8 cellular contexts compared by ENCODE assay signal in the genomic region with DNA sequence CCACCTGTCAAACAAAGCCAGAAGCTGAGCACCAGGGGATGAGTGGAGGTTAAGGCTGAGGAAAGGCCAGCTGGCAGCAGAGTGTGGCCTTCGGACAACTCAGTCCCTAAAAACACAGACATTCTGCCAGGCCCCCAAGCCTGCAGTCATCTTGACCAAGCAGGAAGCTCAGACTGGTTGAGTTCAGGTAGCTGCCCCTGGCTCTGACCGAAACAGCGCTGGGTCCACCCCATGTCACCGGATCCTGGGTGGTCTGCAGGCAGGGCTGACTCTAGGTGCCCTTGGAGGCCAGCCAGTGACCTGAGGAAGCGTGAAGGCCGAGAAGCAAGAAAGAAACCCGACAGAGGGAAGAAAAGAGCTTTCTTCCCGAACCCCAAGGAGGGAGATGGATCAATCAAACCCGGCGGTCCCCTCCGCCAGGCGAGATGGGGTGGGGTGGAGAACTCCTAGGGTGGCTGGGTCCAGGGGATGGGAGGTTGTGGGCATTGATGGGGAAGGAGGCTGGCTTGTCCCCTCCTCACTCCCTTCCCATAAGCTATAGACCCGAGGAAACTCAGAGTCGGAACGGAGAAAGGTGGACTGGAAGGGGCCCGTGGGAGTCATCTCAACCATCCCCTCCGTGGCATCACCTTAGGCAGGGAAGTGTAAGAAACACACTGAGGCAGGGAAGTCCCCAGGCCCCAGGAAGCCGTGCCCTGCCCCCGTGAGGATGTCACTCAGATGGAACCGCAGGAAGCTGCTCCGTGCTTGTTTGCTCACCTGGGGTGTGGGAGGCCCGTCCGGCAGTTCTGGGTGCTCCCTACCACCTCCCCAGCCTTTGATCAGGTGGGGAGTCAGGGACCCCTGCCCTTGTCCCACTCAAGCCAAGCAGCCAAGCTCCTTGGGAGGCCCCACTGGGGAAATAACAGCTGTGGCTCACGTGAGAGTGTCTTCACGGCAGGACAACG. TPM values are rescaled to one million over a fixed set of nuclear protein-coding genes. Genes with fewer than 3 reads are reported as not detected.
A peak's percentile ranks its signal among the peaks of the same experiment; 100 is the strongest.
DNase-seq lines count a peak whose midpoint lies in the region; ATAC-seq and TF ChIP-seq lines count a peak whose summit lies in the region.

No MANE protein-coding gene starts in this region.

- H3K27me3 Mint-ChIP-seq in activated CD4-positive, alpha-beta T cell treated with anti-CD3 and anti-CD28 coated beads, Interleukin-2, amount 10 ng/mL, durations not matched to agents 24 days and 14 days, result no peaks in the 10 kb centered on the region

- DNase-seq in COR-L47 (lab: John Stamatoyannopoulos, UW) (peak; percentile 8), kidney tubule cell (ENCODE audit: low spot score) (peak; percentile 61), caudate nucleus (lab: John Stamatoyannopoulos, UW) (no peak), NCI-H1092 treated with DMSO at 0.1 percent for 48 hours (lab: John Stamatoyannopoulos, UW) (no peak), WERI-Rb-1 (no peak), SIG-M5 (lab: John Stamatoyannopoulos, UW) (no peak)
- DNase-seq in activated CD4-positive, alpha-beta T cell treated with anti-CD3 and anti-CD28 coated beads, Interleukin-2, amount 10 ng/mL, durations not matched to agents 24 days and 14 days, result peak; percentile 91

- no peaks in the 10 kb centered on the region for H3K9me3 Mint-ChIP-seq in activated CD4-positive, alpha-beta T cell treated with anti-CD3 and anti-CD28 coated beads, Interleukin-2, amount 10 ng/mL, durations not matched to agents 24 days and 14 days

- H3K9me3 ChIP-seq in WERI-Rb-1 (ENCODE audit: severe bottlenecking), result no peaks in the 10 kb centered on the region

- H3K36me3 ChIP-seq in WERI-Rb-1, result no peaks in the 10 kb centered on the region

- H3K27me3 ChIP-seq in WERI-Rb-1 (ENCODE audit: insufficient read depth, low read depth, severe bottlenecking), result no peaks in the 10 kb centered on the region

- peak; percentile 58 for ATAC-seq in HG02642 (IDR thresholded peaks at IDR 0.05; ENCODE audit: poor library complexity, unreplicated experiment)

- H3K36me3 Mint-ChIP-seq in activated CD4-positive, alpha-beta T cell treated with anti-CD3 and anti-CD28 coated beads, Interleukin-2, amount 10 ng/mL, durations not matched to agents 24 days and 14 days (ENCODE audit: low read depth), result peaks cover 25% of the 10 kb centered on the region

- H3K4me1 Mint-ChIP-seq in activated CD4-positive, alpha-beta T cell treated with anti-CD3 and anti-CD28 coated beads, Interleukin-2, amount 10 ng/mL, durations not matched to agents 24 days and 14 days, result peaks cover 60% of the 10 kb centered on the region

- H3K27ac ChIP-seq in caudate nucleus (ENCODE audit: low read depth, low read length) (no peak overlapping the region), WERI-Rb-1 (no peak overlapping the region)

- H3K27ac Mint-ChIP-seq in activated CD4-positive, alpha-beta T cell treated with anti-CD3 and anti-CD28 coated beads, Interleukin-2, amount 10 ng/mL, durations not matched to agents 24 days and 14 days, result peak overlapping the region; percentile 83

- no peak for TF ChIP-seq CTCF in WERI-Rb-1 (IDR thresholded peaks at IDR 0.05; ENCODE audit: low read depth, low read length)

- H3K4me3 ChIP-seq in WERI-Rb-1 (ENCODE audit: low read depth, low read length), result no peak overlapping the region

- intact Hi-C loops in activated CD4-positive, alpha-beta T cell treated with anti-CD3 and anti-CD28 coated beads, Interleukin-2, amount 10 ng/mL, durations not matched to agents 24 days and 14 days (cut with micrococcal nuclease), result loop anchor here (1.0 kb wide), 1 partner anchor 12 kb away; a partner anchor contains a TSS

- H3K4me3 Mint-ChIP-seq in activated CD4-positive, alpha-beta T cell treated with anti-CD3 and anti-CD28 coated beads, Interleukin-2, amount 10 ng/mL, durations not matched to agents 24 days and 14 days, result peak overlapping the region; percentile 83

RNA-seq across cellular contexts. Expression of a gene that starts 11.7 kb away (rescaled TPM):
- total RNA-seq in activated CD4-positive, alpha-beta T cell treated with anti-CD3 and anti-CD28 coated beads, Interleukin-2, amount 10 ng/mL, durations not matched to agents 24 days and 14 days, result 6.1 and 6.4 TPM in 2 replicates

RNA-seq across cellular contexts. Expression of a gene that starts 30.4 kb away (rescaled TPM):
- 25.1 and 28.5 TPM in 2 replicates for total RNA-seq in activated CD4-positive, alpha-beta T cell treated with anti-CD3 and anti-CD28 coated beads, Interleukin-2, amount 10 ng/mL, durations not matched to agents 24 days and 14 days

Comparison
In these comparisons a context has a peak if more than half of its experiments do, and no peak if none do; other contexts are left out.
1. DNase-seq: peak in COR-L47 (single experiment), activated CD4-positive, alpha-beta T cell treated with anti-CD3 and anti-CD28 coated beads, Interleukin-2, amount 10 ng/mL, durations not matched to agents 24 days and 14 days (single experiment) and kidney tubule cell (single experiment); none in caudate nucleus (0 of 61), NCI-H1092 treated with DMSO at 0.1 percent for 48 hours (single experiment), WERI-Rb-1 (single experiment) and SIG-M5 (single experiment).